ENCODE assay signal across 15 cellular contexts in genomic region chr16:20792216-20792615, GRCh38.
"Had no signal": no experiment of that assay in that cellular context is flagged by ENCODE, and none has a peak within 500 bp of the region (broad histone marks: within the 10 kb centered on the region; RNA-seq: fewer than 3 reads in every experiment).

No MANE protein-coding gene starts in this region.

- H3K27ac Mint-ChIP-seq: activated B cell treated with CpG ODN at 0.5 μM for 24 hours; activated CD4-positive, alpha-beta memory T cell treated with anti-CD3 and anti-CD28 coated beads for 36 hours; activated naive CD8-positive, alpha-beta T cell treated with anti-CD3 and anti-CD28 coated beads for 36 hours; memory B cell; naive thymus-derived CD8-positive, alpha-beta T cell; T-helper 2 cell treated with Interferon-gamma antibody and Interleukin-4, amounts not matched to agents 5 μg/mL and 100 μg/mL, for 36 hours had no signal

- H3K27ac ChIP-seq: brain microvascular endothelial cell, heart right ventricle, parathyroid adenoma, thyroid gland had no signal

- H3K9me3 ChIP-seq: heart right ventricle, mucosa of descending colon, thyroid gland had no signal

- H3K27me3 Mint-ChIP-seq: activated B cell treated with CpG ODN at 0.5 μM for 24 hours; activated CD4-positive, alpha-beta memory T cell treated with anti-CD3 and anti-CD28 coated beads for 36 hours; activated naive CD8-positive, alpha-beta T cell treated with anti-CD3 and anti-CD28 coated beads for 36 hours; memory B cell; naive thymus-derived CD8-positive, alpha-beta T cell had no signal

- H3K27me3 ChIP-seq: brain microvascular endothelial cell, heart right ventricle, thyroid gland had no signal

- H3K36me3 ChIP-seq: brain microvascular endothelial cell had no signal

- H3K4me3 ChIP-seq: heart right ventricle, mucosa of descending colon, thyroid gland had no signal

- H3K36me3 Mint-ChIP-seq: memory B cell had no signal

- H3K4me1 Mint-ChIP-seq: activated B cell treated with CpG ODN at 0.5 μM for 24 hours; activated naive CD8-positive, alpha-beta T cell treated with anti-CD3 and anti-CD28 coated beads for 36 hours; memory B cell; naive thymus-derived CD8-positive, alpha-beta T cell had no signal

- DNase-seq: activated B cell treated with CpG ODN at 0.5 μM for 24 hours; activated CD4-positive, alpha-beta memory T cell treated with anti-CD3 and anti-CD28 coated beads for 36 hours; activated CD4-positive, alpha-beta T cell treated with anti-CD3 and anti-CD28 coated beads for 4 hours; activated naive CD8-positive, alpha-beta T cell treated with anti-CD3 and anti-CD28 coated beads for 36 hours; activated T-cell treated with anti-CD3 and anti-CD28 coated beads for 4 hours; brain microvascular endothelial cell; cortex of kidney; heart right ventricle; mucosa of descending colon; naive thymus-derived CD8-positive, alpha-beta T cell; stimulated activated naive CD4-positive, alpha-beta T cell treated with Interleukin-2 at 50 U/mL for 16 hours had no signal

- H3K4me1 ChIP-seq: heart right ventricle, parathyroid adenoma, thyroid gland had no signal

- H3K9me3 Mint-ChIP-seq: activated B cell treated with CpG ODN at 0.5 μM for 24 hours; activated CD4-positive, alpha-beta memory T cell treated with anti-CD3 and anti-CD28 coated beads for 36 hours; activated naive CD8-positive, alpha-beta T cell treated with anti-CD3 and anti-CD28 coated beads for 36 hours; memory B cell; naive thymus-derived CD8-positive, alpha-beta T cell; T-helper 2 cell treated with Interferon-gamma antibody and Interleukin-4, amounts not matched to agents 5 μg/mL and 100 μg/mL, for 36 hours had no signal

- H3K79me2 ChIP-seq: parathyroid adenoma had no signal

- H3K4me3 Mint-ChIP-seq: activated B cell treated with CpG ODN at 0.5 μM for 24 hours; activated CD4-positive, alpha-beta memory T cell treated with anti-CD3 and anti-CD28 coated beads for 36 hours; activated naive CD8-positive, alpha-beta T cell treated with anti-CD3 and anti-CD28 coated beads for 36 hours; memory B cell; naive thymus-derived CD8-positive, alpha-beta T cell; T-helper 2 cell treated with Interferon-gamma antibody and Interleukin-4, amounts not matched to agents 5 μg/mL and 100 μg/mL, for 36 hours had no signal

- ATAC-seq: heart right ventricle; mucosa of descending colon; naive thymus-derived CD8-positive, alpha-beta T cell had no signal

- H3K9ac ChIP-seq: parathyroid adenoma had no signal
